14 cellular contexts compared by ENCODE assay signal in genomic region chr17:64196626-64197025, GRCh38.
DNase-seq lines count a peak whose midpoint lies in the region; ATAC-seq, FAIRE-seq and TF ChIP-seq lines count a peak whose summit lies in the region.
"Had no signal": no experiment of that assay in that cellular context is flagged by ENCODE, and none has a peak within 500 bp of the region (broad histone marks: within the 10 kb centered on the region; RNA-seq: fewer than 3 reads in every experiment).

No MANE protein-coding gene starts in this region.

- no peak overlapping the region for H4K8ac ChIP-seq in mesendoderm (ENCODE audit: low read depth, low read length)

- H2BK5ac ChIP-seq in mesendoderm (ENCODE audit: low read length): no peak overlapping the region

- H3K79me2 ChIP-seq in keratinocyte (ENCODE audit: control insufficient read depth, insufficient read depth, low read length) (peaks cover 17% of the 10 kb centered on the region), hepatocyte (peaks cover 43% of the 10 kb centered on the region), mesendoderm (ENCODE audit: control insufficient read depth, insufficient read depth, low read length) (no peaks in the 10 kb centered on the region)

- CTCF ChIA-PET in AG04449 (lab: Yijun Ruan, JAX): interaction anchor here (1.1 kb wide), 2 partner anchors 16 to 40 kb away, joined by 3 read pairs; no protein-coding TSS in a partner anchor

- peak; percentile 66 for DNase-seq in AG04449 (ENCODE audit: low read depth, low spot score)
- DNase-seq in astrocyte of the spinal cord (ENCODE audit: low read depth, low spot score): peak; percentile 74
- no peak for DNase-seq in keratinocyte (ENCODE audit: low read depth, low spot score)
- no peak for DNase-seq in hepatocyte (ENCODE audit: low spot score)
- no peak for DNase-seq in mesendoderm
- DNase-seq: activated naive CD8-positive, alpha-beta T cell treated with anti-CD3 and anti-CD28 coated beads for 36 hours; C1 segment of cervical spinal cord; heart left ventricle; NCI-H2081 treated with DMSO at 0.1 percent for 48 hours; upper lobe of left lung had no signal

- no peak overlapping the region for H3K4me2 ChIP-seq in keratinocyte (ENCODE audit: control insufficient read depth, extremely low read depth, insufficient read depth, low read depth, low read length)
- no peak overlapping the region for H3K4me2 ChIP-seq in hepatocyte
- H3K4me2 ChIP-seq in mesendoderm (ENCODE audit: low read length): no peak overlapping the region

- no peak overlapping the region for H3K4me3 ChIP-seq in AG04449 (ENCODE audit: low read depth, low read length)
- no peak overlapping the region for H3K4me3 ChIP-seq in HUES48 (ENCODE audit: low read depth, low read length)
- no peak overlapping the region for H3K4me3 ChIP-seq in astrocyte of the spinal cord (ENCODE audit: low read depth, low read length)
- H3K4me3 ChIP-seq in keratinocyte (ENCODE audit: control insufficient read depth in 2 of 3, extremely low read depth in 1 of 3, insufficient read depth in 2 of 3, low read depth in 1 of 3, low read length in 3 of 3): no peak overlapping the region
- H3K4me3 ChIP-seq in hepatocyte: no peak overlapping the region
- H3K4me3 ChIP-seq in mesendoderm (ENCODE audit: low read length): no peak overlapping the region
- H3K4me3 ChIP-seq: heart left ventricle, upper lobe of left lung had no signal

- H3K9me3 ChIP-seq in HUES48 (ENCODE audit: control insufficient read depth, insufficient read depth, low read length) (no peaks in the 10 kb centered on the region), keratinocyte (ENCODE audit: control insufficient read depth, low read depth, low read length) (no peaks in the 10 kb centered on the region), hepatocyte (ENCODE audit: low read depth) (peaks cover 7% of the 10 kb centered on the region)
- H3K9me3 ChIP-seq: neutrophil had no signal

- no peak overlapping the region for H4K5ac ChIP-seq in mesendoderm (ENCODE audit: low read length)

- H3K79me1 ChIP-seq in mesendoderm (ENCODE audit: low read length): no peaks in the 10 kb centered on the region

- dilution Hi-C loops in keratinocyte (cut with MboI; ENCODE audit: extremely low pct_ligation_motif_present, low sequenced_read_pairs): no loop called here

- H3K9me1 ChIP-seq in keratinocyte (ENCODE audit: control insufficient read depth, extremely low read depth, insufficient read depth, low read length): no peaks in the 10 kb centered on the region

- no peaks in the 10 kb centered on the region for H4K20me1 ChIP-seq in keratinocyte (ENCODE audit: control insufficient read depth, extremely low read depth, insufficient read depth, low read length)
- peaks cover 3% of the 10 kb centered on the region for H4K20me1 ChIP-seq in hepatocyte (ENCODE audit: insufficient read depth, poor library complexity, severe bottlenecking)

- H3K27me3 ChIP-seq in HUES48 (ENCODE audit: control insufficient read depth, insufficient read depth, low read length) (no peaks in the 10 kb centered on the region), keratinocyte (ENCODE audit: control insufficient read depth, extremely low read depth, insufficient read depth, low read length) (no peaks in the 10 kb centered on the region), hepatocyte (no peaks in the 10 kb centered on the region), mesendoderm (ENCODE audit: insufficient read depth, low read length, poor library complexity) (no peaks in the 10 kb centered on the region)
- H3K27me3 ChIP-seq: heart left ventricle, neutrophil, upper lobe of left lung had no signal

- no peak overlapping the region for H2AFZ ChIP-seq in keratinocyte (ENCODE audit: control insufficient read depth, low read length)
- H2AFZ ChIP-seq in hepatocyte: no peak overlapping the region

- in situ Hi-C loops in astrocyte of the spinal cord (cut with HindIII; ENCODE audit: low sequenced_read_pairs): no loop called here

- H3K9ac ChIP-seq in HUES48 (ENCODE audit: low read depth, low read length) (no peak overlapping the region), keratinocyte (ENCODE audit: control insufficient read depth, extremely low read depth, insufficient read depth, low read length) (no peak overlapping the region), mesendoderm (ENCODE audit: low read length) (no peak overlapping the region)

- no peak overlapping the region for H2BK15ac ChIP-seq in mesendoderm (replicated peaks; ENCODE audit: low read depth)

- H3K9me2 ChIP-seq in hepatocyte (replicated peaks; ENCODE audit: insufficient read depth): no peaks in the 10 kb centered on the region

- WGBS in hepatocyte (ENCODE audit: low lambda C conversion rate, missing lambda C conversion rate): 82% methylated on average over 4 of the region's 4 CpGs
- no CpG with 5 or more reads among the region's 4 CpGs for WGBS in mesendoderm (ENCODE audit: extremely low coverage, insufficient coverage, low lambda C conversion rate)

- H3K4me1 ChIP-seq in HUES48 (ENCODE audit: control insufficient read depth, insufficient read depth, low read length) (peaks cover 27% of the 10 kb centered on the region), keratinocyte (ENCODE audit: control insufficient read depth, extremely low read depth, insufficient read depth, low read length) (peaks cover 18% of the 10 kb centered on the region), hepatocyte (ENCODE audit: insufficient read depth) (peaks cover 12% of the 10 kb centered on the region), mesendoderm (ENCODE audit: control insufficient read depth, low read depth, low read length) (no peaks in the 10 kb centered on the region)

- FAIRE-seq in keratinocyte (lab: Jason Lieb, UNC): peak; percentile 79

- TF ChIP-seq CTCF in AG04449 (IDR thresholded peaks at IDR 0.05; ENCODE audit: insufficient read depth, low read length, missing control alignments): no peak
- no peak for TF ChIP-seq CTCF in astrocyte of the spinal cord (IDR thresholded peaks at IDR 0.05; ENCODE audit: low read depth, low read length)
- TF ChIP-seq CTCF in keratinocyte (optimal IDR thresholded peaks at IDR 0.05 in 1 of 3, IDR thresholded peaks at IDR 0.05 in 1 of 3, conservative IDR thresholded peaks at IDR 0.05 in 1 of 3; ENCODE audit: extremely low read depth in 1 of 3, insufficient read depth in 2 of 3, low read length in 3 of 3): no peak
- no peak for TF ChIP-seq CTCF in hepatocyte (IDR thresholded peaks at IDR 0.05; ENCODE audit: poor library complexity)

- H3K56ac ChIP-seq in mesendoderm (ENCODE audit: low read length): no peak overlapping the region

- no peak overlapping the region for H3K4ac ChIP-seq in mesendoderm (ENCODE audit: low read depth, low read length)

- no peaks in the 10 kb centered on the region for H3K36me3 ChIP-seq in HUES48 (ENCODE audit: control insufficient read depth, insufficient read depth, low read length)
- peaks cover 5 to 8% of the 10 kb centered on the region in 2 experiments for H3K36me3 ChIP-seq in keratinocyte (ENCODE audit: control insufficient read depth in 2 of 2, extremely low read depth in 1 of 2, insufficient read depth in 2 of 2, low read length in 2 of 2)
- H3K36me3 ChIP-seq in hepatocyte (replicated peaks; ENCODE audit: insufficient read depth, low read depth): no peaks in the 10 kb centered on the region
- H3K36me3 ChIP-seq in mesendoderm (ENCODE audit: control insufficient read depth, insufficient read depth, low read length): peaks cover 2% of the 10 kb centered on the region

- H2BK120ac ChIP-seq in mesendoderm (ENCODE audit: low read depth, low read length): no peak overlapping the region

- no peak overlapping the region for H3K23ac ChIP-seq in mesendoderm (ENCODE audit: low read length)

- H3K27ac ChIP-seq in HUES48 (ENCODE audit: low read depth, low read length) (peak overlapping the region; percentile 54), keratinocyte (ENCODE audit: control insufficient read depth, insufficient read depth, low read length) (no peak overlapping the region), hepatocyte (no peak overlapping the region), mesendoderm (ENCODE audit: low read depth, low read length) (no peak overlapping the region)
- H3K27ac ChIP-seq: heart left ventricle, neutrophil, upper lobe of left lung had no signal

- POLR2A ChIA-PET in AG04449 (lab: Yijun Ruan, JAX): interaction anchor here (0.7 to 1.8 kb wide), 3 partner anchors 34 to 81 kb away, joined by 4 to 8 read pairs (median 4); no protein-coding TSS in a partner anchor

- ATAC-seq in GM21825 (IDR thresholded peaks at IDR 0.05; ENCODE audit: unreplicated experiment): no peak
- ATAC-seq in HG02884 (IDR thresholded peaks at IDR 0.05; ENCODE audit: unreplicated experiment): no peak
- ATAC-seq: heart left ventricle had no signal

- no peak overlapping the region for H3K18ac ChIP-seq in mesendoderm (ENCODE audit: low read length)

- no peak overlapping the region for H2AK5ac ChIP-seq in mesendoderm (ENCODE audit: low read length)

Comparison
In these comparisons a context has a peak if more than half of its experiments do, and no peak if none do; other contexts are left out.
1. DNase-seq: peak in AG04449 (single experiment) and astrocyte of the spinal cord (single experiment); none in keratinocyte (single experiment), hepatocyte (single experiment) and mesendoderm (single experiment).